Comparison of ENCODE assay signal across 8 cellular contexts in genomic region chrX:75155454-75155829, GRCh38. TPM values are rescaled to one million over a fixed set of nuclear protein-coding genes. Genes with fewer than 3 reads are reported as not detected.
DNase-seq lines count a peak whose midpoint lies in the region; ATAC-seq and TF ChIP-seq lines count a peak whose summit lies in the region.

No MANE protein-coding gene starts in this region.

- intact Hi-C loops in HCT116 (cut with micrococcal nuclease), result no loop called here

- no peaks in the 10 kb centered on the region for H3K9me3 Mint-ChIP-seq in memory B cell

- RAD21 ChIA-PET in HCT116 (lab: Charles Lee; ENCODE audit: low non-redundant PET in 1 of 2, low total read pairs in 2 of 2, uncharacterized antibody in 2 of 2, unreplicated experiment in 2 of 2), result no interaction called here

- H3K27ac Mint-ChIP-seq in memory B cell, result peak overlapping the region; percentile 99

- DNase-seq in NCI-H2107 treated with DMSO at 0.1 percent for 48 hours (lab: John Stamatoyannopoulos, UW; ENCODE audit: unreplicated experiment) (peak; percentile 23), NCI-H2107 (lab: John Stamatoyannopoulos, UW) (no peak), HCT116 (ENCODE audit: low read depth, low spot score) (no peak), NCI-H526 (lab: John Stamatoyannopoulos, UW) (peak; percentile 10 to 16), cerebellar cortex (ENCODE audit: low spot score) (peak; percentile 20), memory B cell (ENCODE audit: low spot score in 2 of 2) (no peak), SHP77 (lab: John Stamatoyannopoulos, UW) (no peak)
- no peak for DNase-seq in stimulated activated CD8-positive, alpha-beta memory T cell treated with anti-CD3 and anti-CD28 coated beads, Interleukin-4, amount 100 ng/mL, for 48 hours

- no peaks in the 10 kb centered on the region for H3K9me3 ChIP-seq in HCT116 (ENCODE audit: control insufficient read depth in 1 of 2, insufficient read depth in 1 of 2, low read depth in 1 of 2, low read length in 2 of 2)

- TF ChIP-seq RAD21 in HCT116 (IDR thresholded peaks at IDR 0.05; ENCODE audit: low read depth), result no peak

- H3K4me2 ChIP-seq in HCT116 (ENCODE audit: low read length), result peak overlapping the region; percentile 74

- H3K27me3 Mint-ChIP-seq in memory B cell, result no peaks in the 10 kb centered on the region

- H3K27ac ChIP-seq in HCT116 (ENCODE audit: low read depth, low read length), result no peak overlapping the region

- POLR2A ChIA-PET in HCT116 (lab: Charles Lee), result no interaction called here

- BruUV-seq in HCT116 (replicated peaks; lab: Mats Ljungman, UMichigan), result TSS peak; percentile 69

- peaks cover 0 to 10% of the 10 kb centered on the region in 2 experiments; a peak in 2 of 4 replicates for H3K4me1 ChIP-seq in HCT116 (ENCODE audit: control insufficient read depth in 1 of 2, insufficient read depth in 2 of 2, low read length in 2 of 2)

- no peaks in the 10 kb centered on the region for H3K9me2 ChIP-seq in HCT116 (ENCODE audit: insufficient read depth)

- H3K9ac ChIP-seq in HCT116 (ENCODE audit: low read length), result peak overlapping the region; percentile 75

- H3K27me3 ChIP-seq in HCT116 (ENCODE audit: insufficient read depth, low read length), result no peaks in the 10 kb centered on the region

- peaks cover 24% of the 10 kb centered on the region for H3K79me2 ChIP-seq in HCT116 (ENCODE audit: insufficient read depth, low read length)

- H3K36me3 ChIP-seq in HCT116 (ENCODE audit: control insufficient read depth in 1 of 2, insufficient read depth in 2 of 2, low read length in 2 of 2), result no peaks in the 10 kb centered on the region

- peak overlapping the region; percentile 98 for H3K4me3 Mint-ChIP-seq in memory B cell

- no peak for TF ChIP-seq CTCF in HCT116 (IDR thresholded peaks at IDR 0.05 in 2 of 3, conservative IDR thresholded peaks at IDR 0.05 in 1 of 3; ENCODE audit: borderline replicate concordance in 1 of 3, insufficient read depth in 1 of 3, low read depth in 2 of 3, low read length in 2 of 3)

- CTCF ChIA-PET in HCT116 (lab: Charles Lee), result no interaction called here

- TF ChIP-seq POLR2A in HCT116 (IDR thresholded peaks at IDR 0.05; ENCODE audit: borderline replicate concordance, extremely low read depth, insufficient read depth, insufficient read length), result no peak

- no peaks in the 10 kb centered on the region for H3K36me3 Mint-ChIP-seq in memory B cell

- peaks cover 28% of the 10 kb centered on the region for H3K4me1 Mint-ChIP-seq in memory B cell

- peak overlapping the region; percentile 68 for H2AFZ ChIP-seq in HCT116 (ENCODE audit: low read depth, low read length, poor library complexity, severe bottlenecking)

- ATAC-seq in HCT116 (peak; percentile 51), memory B cell (ENCODE audit: low read depth) (peak; percentile 6)

- peak overlapping the region; percentile 67 to 79 for H3K4me3 ChIP-seq in HCT116 (replicated peaks in 1 of 2; ENCODE audit: low read depth in 1 of 2, low read length in 2 of 2)

- H4K20me1 ChIP-seq in HCT116 (ENCODE audit: insufficient read depth), result no peaks in the 10 kb centered on the region

TF ChIP-seq in HCT116, 20 proteins besides CTCF, POLR2A, EP300 and RAD21:
- no peak for TF ChIP-seq SRF (IDR thresholded peaks at IDR 0.05; ENCODE audit: low read depth)
- no peak for TF ChIP-seq ELF1 (IDR thresholded peaks at IDR 0.05; ENCODE audit: borderline replicate concordance, low read depth)
- no peak for TF ChIP-seq CBX3 (IDR thresholded peaks at IDR 0.05; ENCODE audit: low read depth)
- TF ChIP-seq ZNF274 (IDR thresholded peaks at IDR 0.05; ENCODE audit: low read depth, low read length), result no peak
- TF ChIP-seq, protein P1, sequence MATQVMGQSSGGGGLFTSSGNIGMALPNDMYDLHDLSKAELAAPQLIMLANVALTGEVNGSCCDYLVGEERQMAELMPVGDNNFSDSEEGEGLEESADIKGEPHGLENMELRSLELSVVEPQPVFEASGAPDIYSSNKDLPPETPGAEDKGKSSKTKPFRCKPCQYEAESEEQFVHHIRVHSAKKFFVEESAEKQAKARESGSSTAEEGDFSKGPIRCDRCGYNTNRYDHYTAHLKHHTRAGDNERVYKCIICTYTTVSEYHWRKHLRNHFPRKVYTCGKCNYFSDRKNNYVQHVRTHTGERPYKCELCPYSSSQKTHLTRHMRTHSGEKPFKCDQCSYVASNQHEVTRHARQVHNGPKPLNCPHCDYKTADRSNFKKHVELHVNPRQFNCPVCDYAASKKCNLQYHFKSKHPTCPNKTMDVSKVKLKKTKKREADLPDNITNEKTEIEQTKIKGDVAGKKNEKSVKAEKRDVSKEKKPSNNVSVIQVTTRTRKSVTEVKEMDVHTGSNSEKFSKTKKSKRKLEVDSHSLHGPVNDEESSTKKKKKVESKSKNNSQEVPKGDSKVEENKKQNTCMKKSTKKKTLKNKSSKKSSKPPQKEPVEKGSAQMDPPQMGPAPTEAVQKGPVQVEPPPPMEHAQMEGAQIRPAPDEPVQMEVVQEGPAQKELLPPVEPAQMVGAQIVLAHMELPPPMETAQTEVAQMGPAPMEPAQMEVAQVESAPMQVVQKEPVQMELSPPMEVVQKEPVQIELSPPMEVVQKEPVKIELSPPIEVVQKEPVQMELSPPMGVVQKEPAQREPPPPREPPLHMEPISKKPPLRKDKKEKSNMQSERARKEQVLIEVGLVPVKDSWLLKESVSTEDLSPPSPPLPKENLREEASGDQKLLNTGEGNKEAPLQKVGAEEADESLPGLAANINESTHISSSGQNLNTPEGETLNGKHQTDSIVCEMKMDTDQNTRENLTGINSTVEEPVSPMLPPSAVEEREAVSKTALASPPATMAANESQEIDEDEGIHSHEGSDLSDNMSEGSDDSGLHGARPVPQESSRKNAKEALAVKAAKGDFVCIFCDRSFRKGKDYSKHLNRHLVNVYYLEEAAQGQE (IDR thresholded peaks at IDR 0.05; ENCODE audit: low read depth), result no peak
- no peak for TF ChIP-seq SP1 (IDR thresholded peaks at IDR 0.05; ENCODE audit: low read depth)
- no peak for TF ChIP-seq TCF7L2 (IDR thresholded peaks at IDR 0.05; ENCODE audit: borderline replicate concordance, extremely low read depth, insufficient read depth, insufficient read length)
- TF ChIP-seq ZFX (IDR thresholded peaks at IDR 0.05), result no peak
- no peak for TF ChIP-seq JUND (IDR thresholded peaks at IDR 0.05)
- no peak for TF ChIP-seq EGR1 (IDR thresholded peaks at IDR 0.05; ENCODE audit: low read depth)
- no peak for TF ChIP-seq YY1 (IDR thresholded peaks at IDR 0.05; ENCODE audit: extremely low read depth, insufficient replicate concordance, low read depth, low read length)
- TF ChIP-seq SIN3A (IDR thresholded peaks at IDR 0.05; ENCODE audit: low read depth), result no peak
- TF ChIP-seq EZH2 (IDR thresholded peaks at IDR 0.05), result no peak
- TF ChIP-seq POLR2AphosphoS5 (IDR thresholded peaks at IDR 0.05; ENCODE audit: low read depth, low read length), result no peak
- TF ChIP-seq ATF3 (IDR thresholded peaks at IDR 0.05), result no peak
- TF ChIP-seq ZBTB33 (IDR thresholded peaks at IDR 0.05; ENCODE audit: extremely low read depth, insufficient replicate concordance, low read length), result no peak
- TF ChIP-seq FOSL1 (IDR thresholded peaks at IDR 0.05; ENCODE audit: low read depth), result no peak

RNA-seq across cellular contexts. Expression of gene ABCB7, which starts 0.6 kb away (rescaled TPM):
- 24.6 TPM for total RNA-seq in HCT116 (2021; ENCODE audit: unreplicated experiment)
- 14.6 and 16.9 TPM in 2 replicates for polyA plus RNA-seq in HCT116 (2012)

Comparison
In these comparisons a context has a peak if more than half of its experiments do, and no peak if none do; other contexts are left out.
1. DNase-seq: peak in NCI-H2107 treated with DMSO at 0.1 percent for 48 hours (single experiment), NCI-H526 (2 of 2) and cerebellar cortex (single experiment); none in NCI-H2107 (single experiment), HCT116 (single experiment), memory B cell (0 of 2), SHP77 (0 of 2) and stimulated activated CD8-positive, alpha-beta memory T cell treated with anti-CD3 and anti-CD28 coated beads, Interleukin-4, amount 100 ng/mL, for 48 hours (single experiment).